ENCODE assay signal across 1 cellular context in genomic region chr19:58499021-58499927, GRCh38.
TF ChIP-seq lines count a peak whose summit lies in the region.

No MANE protein-coding gene starts in this region.

TF ChIP-seq in HepG2, 621 proteins besides CTCF, POLR2A, EP300 and RAD21 (continued from another document and continues in another):
- TF ChIP-seq ZNF790 (CRISPR knock-in tag; IDR thresholded peaks at IDR 0.05; ENCODE audit: borderline replicate concordance) (no peak), ZNF282 (IDR thresholded peaks at IDR 0.05; ENCODE audit: partially characterized antibody) (no peak), KDM5B (CRISPR knock-in tag; IDR thresholded peaks at IDR 0.05; ENCODE audit: borderline replicate concordance) (no peak; the same call in 1 of the 2 replicates), ZMYM4 (CRISPR knock-in tag; IDR thresholded peaks at IDR 0.05) (peak; percentile 77), MBNL3 (CRISPR knock-in tag; conservative IDR thresholded peaks at IDR 0.05) (no peak), ZMAT5 (CRISPR knock-in tag; IDR thresholded peaks at IDR 0.05; ENCODE audit: borderline replicate concordance, low read depth) (no peak), NR3C1 (CRISPR knock-in tag; IDR thresholded peaks at IDR 0.05) (no peak), TBL1XR1 (IDR thresholded peaks at IDR 0.05; ENCODE audit: borderline replicate concordance, low read length, partially characterized antibody) (peak; percentile 62), NONO (IDR thresholded peaks at IDR 0.05) (no peak), NONO (CRISPR knock-in tag; conservative IDR thresholded peaks at IDR 0.05) (peak; percentile 95), SOX6 (IDR thresholded peaks at IDR 0.05) (no peak), SOX6 (CRISPR knock-in tag; IDR thresholded peaks at IDR 0.05) (peak; percentile 77), HIVEP1 (CRISPR knock-in tag; IDR thresholded peaks at IDR 0.05) (peak; percentile 85), ZBTB20 (CRISPR knock-in tag; IDR thresholded peaks at IDR 0.05; ENCODE audit: borderline replicate concordance, low read depth) (no peak), ZNF33A (CRISPR knock-in tag; IDR thresholded peaks at IDR 0.05; ENCODE audit: borderline replicate concordance) (no peak), ETV6 (CRISPR knock-in tag; conservative IDR thresholded peaks at IDR 0.05) (0 out of 2 replicates have a peak, but pooled peaks have one; percentile 69), ZNF484 (CRISPR knock-in tag; IDR thresholded peaks at IDR 0.05; ENCODE audit: borderline replicate concordance, low read depth) (no peak), YY1 (IDR thresholded peaks at IDR 0.05; ENCODE audit: insufficient read depth, insufficient replicate concordance, low read depth, low read length) (peak; percentile 82), TCF7 (IDR thresholded peaks at IDR 0.05; ENCODE audit: low read depth) (no peak), GATAD2A (CRISPR knock-in tag; IDR thresholded peaks at IDR 0.05) (peak; percentile 87; the same call in 1 of the 2 replicates), ZSCAN25 (CRISPR knock-in tag; IDR thresholded peaks at IDR 0.05) (peak; percentile 23; the same call in 1 of the 2 replicates), ZNF232 (CRISPR knock-in tag; IDR thresholded peaks at IDR 0.05; ENCODE audit: borderline replicate concordance) (0 out of 2 replicates have a peak, but pooled peaks have one; percentile 36), FOXJ3 (CRISPR knock-in tag; IDR thresholded peaks at IDR 0.05; ENCODE audit: borderline replicate concordance) (peak; percentile 66; the same call in 1 of the 2 replicates), HNF4G (IDR thresholded peaks at IDR 0.05; ENCODE audit: borderline replicate concordance, low read depth, low read length) (no peak), HNF4G (CRISPR knock-in tag; IDR thresholded peaks at IDR 0.05; ENCODE audit: borderline replicate concordance, low read depth) (peak; percentile 67), SATB2 (CRISPR knock-in tag; IDR thresholded peaks at IDR 0.05) (no peak), ZNF468 (CRISPR knock-in tag; IDR thresholded peaks at IDR 0.05) (no peak), TRAFD1 (CRISPR knock-in tag; IDR thresholded peaks at IDR 0.05; ENCODE audit: borderline replicate concordance) (no peak), SMARCE1 (IDR thresholded peaks at IDR 0.05; ENCODE audit: borderline replicate concordance) (no peak), FOXK2 (IDR thresholded peaks at IDR 0.05) (peak; percentile 85), TSC22D2 (CRISPR knock-in tag; IDR thresholded peaks at IDR 0.05; ENCODE audit: borderline replicate concordance) (no peak), ARID2 (CRISPR knock-in tag; IDR thresholded peaks at IDR 0.05; ENCODE audit: borderline replicate concordance) (peak; percentile 78; the same call in 1 of the 2 replicates), TCF12 (IDR thresholded peaks at IDR 0.05) (no peak), TCF12 (CRISPR knock-in tag; IDR thresholded peaks at IDR 0.05) (no peak), REL (CRISPR knock-in tag; conservative IDR thresholded peaks at IDR 0.05) (no peak), ZNF609 (CRISPR knock-in tag; IDR thresholded peaks at IDR 0.05; ENCODE audit: borderline replicate concordance) (peak; percentile 73; the same call in 1 of the 2 replicates), MAFG (CRISPR knock-in tag; IDR thresholded peaks at IDR 0.05) (no peak), HNRNPK (IDR thresholded peaks at IDR 0.05; ENCODE audit: low read depth, low read length, poor library complexity, severe bottlenecking) (no peak), ZBTB38 (CRISPR knock-in tag; IDR thresholded peaks at IDR 0.05) (peak; percentile 86; the same call in 1 of the 2 replicates), ZNF337 (CRISPR knock-in tag; IDR thresholded peaks at IDR 0.05; ENCODE audit: borderline replicate concordance, low read depth) (no peak), ZNF432 (CRISPR knock-in tag; IDR thresholded peaks at IDR 0.05; ENCODE audit: borderline replicate concordance) (no peak), ZNF343 (CRISPR knock-in tag; IDR thresholded peaks at IDR 0.05) (0 out of 2 replicates have a peak, but pooled peaks have one; percentile 46), SMAD1 (CRISPR knock-in tag; IDR thresholded peaks at IDR 0.05; ENCODE audit: borderline replicate concordance, low read depth) (no peak), ZSCAN12 (CRISPR knock-in tag; IDR thresholded peaks at IDR 0.05) (no peak), ZNF660 (CRISPR knock-in tag; IDR thresholded peaks at IDR 0.05; ENCODE audit: borderline replicate concordance, low read depth) (no peak), ZNF629 (CRISPR knock-in tag; conservative IDR thresholded peaks at IDR 0.05) (no peak), ARNTL (CRISPR knock-in tag; IDR thresholded peaks at IDR 0.05) (peak; percentile 78), TRIM24 (CRISPR knock-in tag; IDR thresholded peaks at IDR 0.05) (no peak)
- TF ChIP-seq, protein P1, sequence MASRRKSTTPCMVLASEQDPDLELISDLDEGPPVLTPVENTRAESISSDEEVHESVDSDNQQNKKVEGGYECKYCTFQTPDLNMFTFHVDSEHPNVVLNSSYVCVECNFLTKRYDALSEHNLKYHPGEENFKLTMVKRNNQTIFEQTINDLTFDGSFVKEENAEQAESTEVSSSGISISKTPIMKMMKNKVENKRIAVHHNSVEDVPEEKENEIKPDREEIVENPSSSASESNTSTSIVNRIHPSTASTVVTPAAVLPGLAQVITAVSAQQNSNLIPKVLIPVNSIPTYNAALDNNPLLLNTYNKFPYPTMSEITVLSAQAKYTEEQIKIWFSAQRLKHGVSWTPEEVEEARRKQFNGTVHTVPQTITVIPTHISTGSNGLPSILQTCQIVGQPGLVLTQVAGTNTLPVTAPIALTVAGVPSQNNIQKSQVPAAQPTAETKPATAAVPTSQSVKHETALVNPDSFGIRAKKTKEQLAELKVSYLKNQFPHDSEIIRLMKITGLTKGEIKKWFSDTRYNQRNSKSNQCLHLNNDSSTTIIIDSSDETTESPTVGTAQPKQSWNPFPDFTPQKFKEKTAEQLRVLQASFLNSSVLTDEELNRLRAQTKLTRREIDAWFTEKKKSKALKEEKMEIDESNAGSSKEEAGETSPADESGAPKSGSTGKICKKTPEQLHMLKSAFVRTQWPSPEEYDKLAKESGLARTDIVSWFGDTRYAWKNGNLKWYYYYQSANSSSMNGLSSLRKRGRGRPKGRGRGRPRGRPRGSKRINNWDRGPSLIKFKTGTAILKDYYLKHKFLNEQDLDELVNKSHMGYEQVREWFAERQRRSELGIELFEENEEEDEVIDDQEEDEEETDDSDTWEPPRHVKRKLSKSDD (CRISPR knock-in tag; IDR thresholded peaks at IDR 0.05; ENCODE audit: low read depth), result peak; percentile 75; the same call in 1 of the 2 replicates
- TF ChIP-seq, protein P2, sequence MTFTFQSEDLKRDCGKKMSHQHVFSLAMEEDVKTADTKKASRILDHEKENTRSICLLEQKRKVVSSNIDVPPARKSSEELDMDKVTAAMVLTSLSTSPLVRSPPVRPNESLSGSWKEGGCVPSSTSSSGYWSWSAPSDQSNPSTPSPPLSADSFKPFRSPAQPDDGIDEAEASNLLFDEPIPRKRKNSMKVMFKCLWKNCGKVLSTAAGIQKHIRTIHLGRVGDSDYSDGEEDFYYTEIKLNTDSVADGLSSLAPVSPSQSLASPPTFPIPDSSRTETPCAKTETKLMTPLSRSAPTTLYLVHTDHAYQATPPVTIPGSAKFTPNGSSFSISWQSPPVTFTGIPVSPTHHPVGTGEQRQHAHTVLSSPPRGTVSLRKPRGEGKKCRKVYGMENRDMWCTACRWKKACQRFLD (CRISPR knock-in tag; IDR thresholded peaks at IDR 0.05; ENCODE audit: borderline replicate concordance), result 0 out of 2 replicates have a peak, but pooled peaks have one; percentile 63
- TF ChIP-seq, protein P3, sequence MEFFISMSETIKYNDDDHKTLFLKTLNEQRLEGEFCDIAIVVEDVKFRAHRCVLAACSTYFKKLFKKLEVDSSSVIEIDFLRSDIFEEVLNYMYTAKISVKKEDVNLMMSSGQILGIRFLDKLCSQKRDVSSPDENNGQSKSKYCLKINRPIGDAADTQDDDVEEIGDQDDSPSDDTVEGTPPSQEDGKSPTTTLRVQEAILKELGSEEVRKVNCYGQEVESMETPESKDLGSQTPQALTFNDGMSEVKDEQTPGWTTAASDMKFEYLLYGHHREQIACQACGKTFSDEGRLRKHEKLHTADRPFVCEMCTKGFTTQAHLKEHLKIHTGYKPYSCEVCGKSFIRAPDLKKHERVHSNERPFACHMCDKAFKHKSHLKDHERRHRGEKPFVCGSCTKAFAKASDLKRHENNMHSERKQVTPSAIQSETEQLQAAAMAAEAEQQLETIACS (CRISPR knock-in tag; IDR thresholded peaks at IDR 0.05), result peak; percentile 61; the same call in 1 of the 2 replicates
- TF ChIP-seq, protein P4, sequence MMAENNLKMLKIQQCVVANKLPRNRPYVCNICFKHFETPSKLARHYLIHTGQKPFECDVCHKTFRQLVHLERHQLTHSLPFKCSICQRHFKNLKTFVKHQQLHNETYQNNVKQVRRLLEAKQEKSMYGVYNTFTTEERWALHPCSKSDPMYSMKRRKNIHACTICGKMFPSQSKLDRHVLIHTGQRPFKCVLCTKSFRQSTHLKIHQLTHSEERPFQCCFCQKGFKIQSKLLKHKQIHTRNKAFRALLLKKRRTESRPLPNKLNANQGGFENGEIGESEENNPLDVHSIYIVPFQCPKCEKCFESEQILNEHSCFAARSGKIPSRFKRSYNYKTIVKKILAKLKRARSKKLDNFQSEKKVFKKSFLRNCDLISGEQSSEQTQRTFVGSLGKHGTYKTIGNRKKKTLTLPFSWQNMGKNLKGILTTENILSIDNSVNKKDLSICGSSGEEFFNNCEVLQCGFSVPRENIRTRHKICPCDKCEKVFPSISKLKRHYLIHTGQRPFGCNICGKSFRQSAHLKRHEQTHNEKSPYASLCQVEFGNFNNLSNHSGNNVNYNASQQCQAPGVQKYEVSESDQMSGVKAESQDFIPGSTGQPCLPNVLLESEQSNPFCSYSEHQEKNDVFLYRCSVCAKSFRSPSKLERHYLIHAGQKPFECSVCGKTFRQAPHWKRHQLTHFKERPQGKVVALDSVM (CRISPR knock-in tag; IDR thresholded peaks at IDR 0.05), result peak; percentile 37
- TF ChIP-seq, protein P5, sequence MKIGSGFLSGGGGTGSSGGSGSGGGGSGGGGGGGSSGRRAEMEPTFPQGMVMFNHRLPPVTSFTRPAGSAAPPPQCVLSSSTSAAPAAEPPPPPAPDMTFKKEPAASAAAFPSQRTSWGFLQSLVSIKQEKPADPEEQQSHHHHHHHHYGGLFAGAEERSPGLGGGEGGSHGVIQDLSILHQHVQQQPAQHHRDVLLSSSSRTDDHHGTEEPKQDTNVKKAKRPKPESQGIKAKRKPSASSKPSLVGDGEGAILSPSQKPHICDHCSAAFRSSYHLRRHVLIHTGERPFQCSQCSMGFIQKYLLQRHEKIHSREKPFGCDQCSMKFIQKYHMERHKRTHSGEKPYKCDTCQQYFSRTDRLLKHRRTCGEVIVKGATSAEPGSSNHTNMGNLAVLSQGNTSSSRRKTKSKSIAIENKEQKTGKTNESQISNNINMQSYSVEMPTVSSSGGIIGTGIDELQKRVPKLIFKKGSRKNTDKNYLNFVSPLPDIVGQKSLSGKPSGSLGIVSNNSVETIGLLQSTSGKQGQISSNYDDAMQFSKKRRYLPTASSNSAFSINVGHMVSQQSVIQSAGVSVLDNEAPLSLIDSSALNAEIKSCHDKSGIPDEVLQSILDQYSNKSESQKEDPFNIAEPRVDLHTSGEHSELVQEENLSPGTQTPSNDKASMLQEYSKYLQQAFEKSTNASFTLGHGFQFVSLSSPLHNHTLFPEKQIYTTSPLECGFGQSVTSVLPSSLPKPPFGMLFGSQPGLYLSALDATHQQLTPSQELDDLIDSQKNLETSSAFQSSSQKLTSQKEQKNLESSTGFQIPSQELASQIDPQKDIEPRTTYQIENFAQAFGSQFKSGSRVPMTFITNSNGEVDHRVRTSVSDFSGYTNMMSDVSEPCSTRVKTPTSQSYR (CRISPR knock-in tag; IDR thresholded peaks at IDR 0.05; ENCODE audit: borderline replicate concordance), result 0 out of 2 replicates have a peak, but pooled peaks have one; percentile 53
